8 cellular contexts compared by ENCODE assay signal in the genomic region with DNA sequence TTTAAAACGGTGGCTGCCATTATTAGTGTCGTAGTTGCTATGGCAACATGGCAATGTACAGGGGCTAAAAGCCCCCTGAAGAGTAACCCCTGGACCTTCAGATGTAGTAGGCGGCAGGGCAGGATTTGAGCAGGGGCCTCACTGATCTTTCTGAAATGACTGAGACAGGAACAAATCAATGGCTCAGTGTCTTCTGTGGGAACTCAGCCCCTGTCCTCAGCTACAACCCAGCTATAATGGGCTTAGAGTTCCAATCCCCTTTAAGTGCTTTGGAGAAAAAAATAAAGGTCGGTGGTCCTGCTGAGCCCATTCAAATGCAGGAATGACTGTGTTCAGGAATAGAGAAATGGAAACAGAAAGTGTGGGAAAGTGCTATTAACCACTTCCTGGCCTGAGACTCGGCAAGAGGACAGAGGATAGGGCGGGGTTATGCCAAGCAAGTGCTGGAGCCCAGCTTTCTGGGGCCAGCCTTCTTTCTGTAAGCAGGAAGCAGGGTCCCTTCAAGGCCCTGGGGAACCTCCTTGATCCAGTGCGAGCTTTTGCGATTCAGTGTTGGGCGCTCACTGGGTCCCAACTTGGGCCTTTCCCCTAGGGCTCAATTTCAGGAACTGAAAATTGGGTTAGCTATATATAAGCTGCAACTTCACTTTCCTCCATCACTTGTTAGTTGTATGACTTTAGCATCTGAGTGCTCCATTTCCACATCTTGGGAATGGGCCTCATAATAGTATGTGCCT. TPM values are rescaled to one million over a fixed set of nuclear protein-coding genes. Genes with fewer than 3 reads are reported as not detected.
DNase-seq lines count a peak whose midpoint lies in the region; ATAC-seq and TF ChIP-seq lines count a peak whose summit lies in the region.

No MANE protein-coding gene starts in this region.

- H3K27me3 Mint-ChIP-seq in activated CD8-positive, alpha-beta T cell treated with anti-CD3 and anti-CD28 coated beads for 36 hours: no peaks in the 10 kb centered on the region
- H3K27me3 Mint-ChIP-seq in MCF 10A (ENCODE audit: insufficient read depth, unreplicated experiment): no peaks in the 10 kb centered on the region

- no peaks in the 10 kb centered on the region for H3K36me3 ChIP-seq in psoas muscle (ENCODE audit: insufficient read depth in 1 of 2, low read depth in 1 of 2)

- TF ChIP-seq CTCF in activated CD8-positive, alpha-beta T cell treated with anti-CD3 and anti-CD28 coated beads for 36 hours (IDR thresholded peaks at IDR 0.05): no peak
- TF ChIP-seq CTCF in MCF 10A (IDR thresholded peaks at IDR 0.05; ENCODE audit: unreplicated experiment) (no peak), psoas muscle (IDR thresholded peaks at IDR 0.05) (no peak)

- peaks cover 32% of the 10 kb centered on the region for H3K4me1 Mint-ChIP-seq in activated CD8-positive, alpha-beta T cell treated with anti-CD3 and anti-CD28 coated beads for 36 hours (ENCODE audit: low read depth)
- H3K4me1 Mint-ChIP-seq in MCF 10A (ENCODE audit: insufficient read depth, unreplicated experiment): peaks cover 41% of the 10 kb centered on the region

- POLR2A ChIA-PET in activated CD8-positive, alpha-beta T cell treated with anti-CD3 and anti-CD28 coated beads for 36 hours (lab: Charles Lee): interaction anchor here (1.0 to 2.6 kb wide), 4 partner anchors 11 to 52 kb away, joined by 3 to 8 read pairs (median 4); no protein-coding TSS in a partner anchor
- POLR2A ChIA-PET in MCF 10A (lab: Yijun Ruan, JAX): interaction anchor here (0.7 to 3.0 kb wide), 4 partner anchors 10 to 63 kb away, joined by 3 to 15 read pairs (median 3); no protein-coding TSS in a partner anchor

- H3K9me3 Mint-ChIP-seq in activated CD8-positive, alpha-beta T cell treated with anti-CD3 and anti-CD28 coated beads for 36 hours: no peaks in the 10 kb centered on the region
- H3K9me3 Mint-ChIP-seq in MCF 10A (ENCODE audit: unreplicated experiment): no peaks in the 10 kb centered on the region

- no peaks in the 10 kb centered on the region for H3K9me3 ChIP-seq in psoas muscle

- DNase-seq in EL (peak; percentile 41), T1000 (lab: John Stamatoyannopoulos, UW) (no peak), MCF 10A (ENCODE audit: unreplicated experiment) (no peak), psoas muscle (no peak)
- peak; percentile 61 for DNase-seq in activated CD8-positive, alpha-beta T cell treated with anti-CD3 and anti-CD28 coated beads for 36 hours
- DNase-seq in effector CD4-positive, alpha-beta T cell: no peak

- CTCF ChIA-PET in activated CD8-positive, alpha-beta T cell treated with anti-CD3 and anti-CD28 coated beads for 36 hours (lab: Charles Lee): interaction anchor here (0.7 to 13.8 kb wide), 12 partner anchors 9 to 781 kb away, joined by 3 to 307 read pairs (median 4); no protein-coding TSS in a partner anchor
- CTCF ChIA-PET in MCF 10A (lab: Yijun Ruan, JAX): interaction anchor here (0.6 to 6.8 kb wide), 13 partner anchors 10 to 376 kb away, joined by 3 to 57 read pairs (median 5); no protein-coding TSS in a partner anchor

- peak overlapping the region; percentile 63 for H3K27ac Mint-ChIP-seq in activated CD8-positive, alpha-beta T cell treated with anti-CD3 and anti-CD28 coated beads for 36 hours
- H3K27ac Mint-ChIP-seq in MCF 10A (ENCODE audit: low read depth, unreplicated experiment): no peak overlapping the region

- BruUV-seq in MCF 10A (replicated peaks; lab: Mats Ljungman, UMichigan): no TSS peak

- no peak overlapping the region for H3K4me3 ChIP-seq in psoas muscle

- no peaks in the 10 kb centered on the region for H3K36me3 Mint-ChIP-seq in activated CD8-positive, alpha-beta T cell treated with anti-CD3 and anti-CD28 coated beads for 36 hours (ENCODE audit: low read depth)
- no peaks in the 10 kb centered on the region for H3K36me3 Mint-ChIP-seq in MCF 10A (ENCODE audit: insufficient read depth, unreplicated experiment)

- 68 to 81% (median 78%) methylated on average over 9 of the region's 9 CpGs for WGBS in psoas muscle, 3 donors

- H3K4me3 Mint-ChIP-seq in activated CD8-positive, alpha-beta T cell treated with anti-CD3 and anti-CD28 coated beads for 36 hours: no peak overlapping the region
- H3K4me3 Mint-ChIP-seq in MCF 10A (ENCODE audit: unreplicated experiment): no peak overlapping the region

- peaks cover 14% of the 10 kb centered on the region for H3K4me1 ChIP-seq in psoas muscle

- H3K27ac ChIP-seq in psoas muscle: no peak overlapping the region

- ATAC-seq in GM19467 (IDR thresholded peaks at IDR 0.05; ENCODE audit: unreplicated experiment): peak; percentile 83
- peak; percentile 85 for ATAC-seq in HG03442 (IDR thresholded peaks at IDR 0.05; ENCODE audit: unreplicated experiment)
- ATAC-seq in activated CD8-positive, alpha-beta T cell treated with anti-CD3 and anti-CD28 coated beads for 36 hours: peak; percentile 84
- ATAC-seq in psoas muscle: no peak

- intact Hi-C loops in activated CD8-positive, alpha-beta T cell treated with anti-CD3 and anti-CD28 coated beads for 36 hours (cut with micrococcal nuclease): loop anchor here (5.0 to 10.0 kb wide), 3 partner anchors 73 to 335 kb away; no protein-coding TSS in a partner anchor
- intact Hi-C loops in MCF 10A (cut with micrococcal nuclease): loop anchor here (5.0 kb wide), 2 partner anchors 333 to 353 kb away; no protein-coding TSS in a partner anchor
- intact Hi-C loops in psoas muscle (cut with DNase I): loop anchor here (5.0 to 10.0 kb wide), 2 partner anchors 215 to 353 kb away; no protein-coding TSS in a partner anchor

- H3K27me3 ChIP-seq in psoas muscle (ENCODE audit: insufficient read depth in 3 of 3, low read length in 2 of 3): no peaks in the 10 kb centered on the region

RNA-seq across cellular contexts. Expression of gene CD82, which starts 6.1 kb away (rescaled TPM):
- total RNA-seq in activated CD8-positive, alpha-beta T cell treated with anti-CD3 and anti-CD28 coated beads for 36 hours: 100 to 1,000 TPM; 289 to 319 TPM
- total RNA-seq in MCF 10A (2022) (50.9 and 114 TPM in 2 replicates), psoas muscle (100 to 1,000 TPM in 1 of 4 donors, 10 to 100 TPM in 3; 25.9 to 162 (median 50.2) TPM)
- 10 to 100 TPM; 13.3 to 22.1 (median 13.7) TPM for polyA plus RNA-seq in psoas muscle

Comparison
In these comparisons a context has a peak if more than half of its experiments do, and no peak if none do; other contexts are left out.
1. DNase-seq: peak in EL (single experiment) and activated CD8-positive, alpha-beta T cell treated with anti-CD3 and anti-CD28 coated beads for 36 hours (single experiment); none in T1000 (single experiment), effector CD4-positive, alpha-beta T cell (single experiment), MCF 10A (single experiment) and psoas muscle (0 of 2).
2. ATAC-seq: peak in GM19467 (single experiment), HG03442 (single experiment) and activated CD8-positive, alpha-beta T cell treated with anti-CD3 and anti-CD28 coated beads for 36 hours (single experiment); none in psoas muscle (0 of 4).